In genomic region chr1:71081697-71082080, GRCh38 we compare ENCODE assay signal across 8 cellular contexts. TPM values are rescaled to one million over a fixed set of nuclear protein-coding genes. Genes with fewer than 3 reads are reported as not detected.
A peak's percentile ranks its signal among the peaks of the same experiment; 100 is the strongest.
DNase-seq lines count a peak whose midpoint lies in the region; ATAC-seq and TF ChIP-seq lines count a peak whose summit lies in the region.

No MANE protein-coding gene starts in this region.

- H3K4me3 ChIP-seq in H7 (ENCODE audit: insufficient read depth, low read depth, low read length) (peak overlapping the region; percentile 27), WERI-Rb-1 (ENCODE audit: low read depth, low read length) (peak overlapping the region; percentile 78), fibroblast of mammary gland (ENCODE audit: control insufficient read depth, low read depth, low read length) (peak overlapping the region; percentile 95)

- no peak for TF ChIP-seq CTCF in WERI-Rb-1 (IDR thresholded peaks at IDR 0.05; ENCODE audit: low read depth, low read length)
- no peak for TF ChIP-seq CTCF in fibroblast of mammary gland (conservative IDR thresholded peaks at IDR 0.05; ENCODE audit: control insufficient read depth, insufficient read depth, low read depth, low read length)
- TF ChIP-seq CTCF in RWPE1 (conservative IDR thresholded peaks at IDR 0.05; ENCODE audit: low read depth): no peak

- H3K27me3 ChIP-seq in H7 (ENCODE audit: control insufficient read depth, insufficient read depth, low read length) (no peaks in the 10 kb centered on the region; the same call in 1 of the 2 replicates), WERI-Rb-1 (ENCODE audit: insufficient read depth, low read depth, severe bottlenecking) (no peaks in the 10 kb centered on the region)

- H3K36me3 ChIP-seq in H7 (replicated peaks; ENCODE audit: control insufficient read depth, insufficient read depth, low read length): peaks cover 9% of the 10 kb centered on the region
- H3K36me3 ChIP-seq in WERI-Rb-1: peaks cover 31% of the 10 kb centered on the region

- no peak for ATAC-seq in GM21447 (IDR thresholded peaks at IDR 0.05; ENCODE audit: unreplicated experiment)

- no peak for DNase-seq in H7
- peak; percentile 84 for DNase-seq in WERI-Rb-1
- DNase-seq in fibroblast of mammary gland (ENCODE audit: low read depth): no peak
- peak; percentile 13 for DNase-seq in pons (ENCODE audit: low spot score)
- DNase-seq in NCI-H2081 (lab: John Stamatoyannopoulos, UW): no peak
- no peak for DNase-seq in RWPE1 (ENCODE audit: low spot score)
- no peak for DNase-seq in NCI-H187 (lab: John Stamatoyannopoulos, UW)

- POLR2A ChIA-PET in RWPE1 (lab: Yijun Ruan, JAX; ENCODE audit: low non-redundant PET): no interaction called here

- CTCF ChIA-PET in RWPE1 (lab: Yijun Ruan, JAX): interaction anchor here (1.1 kb wide), 1 partner anchor 11 kb away, joined by 3 read pairs; no protein-coding TSS in a partner anchor

- peak overlapping the region; percentile 24 for H3K27ac ChIP-seq in WERI-Rb-1
- no peak overlapping the region for H3K27ac ChIP-seq in RWPE1

- no peaks in the 10 kb centered on the region for H3K9me3 ChIP-seq in WERI-Rb-1 (ENCODE audit: severe bottlenecking)

RNA-seq across cellular contexts. Expression of gene ZRANB2, which starts 0.9 kb away (rescaled TPM):
- 44.3 and 65.3 TPM in 2 replicates for total RNA-seq in H7 (2014; rRNA removed; shearing (Covaris generic))

RNA-seq across cellular contexts. Expression of gene PTGER3, which starts 34.1 kb away (rescaled TPM):
- 0.03 and 0.11 TPM in 2 replicates for total RNA-seq in H7 (2014; rRNA removed; shearing (Covaris generic))

Comparison
In these comparisons a context has a peak if more than half of its experiments do, and no peak if none do; other contexts are left out.
1. DNase-seq: peak in WERI-Rb-1 (single experiment) and pons (single experiment); none in H7 (single experiment), fibroblast of mammary gland (single experiment), NCI-H2081 (0 of 2), RWPE1 (single experiment) and NCI-H187 (0 of 2).
2. H3K4me3 ChIP-seq: peak in every context shown above with its lines; median percentile 95 in fibroblast of mammary gland; 78 in WERI-Rb-1; 27 in H7.